ENCODE assay signal across 8 cellular contexts in the genomic region with DNA sequence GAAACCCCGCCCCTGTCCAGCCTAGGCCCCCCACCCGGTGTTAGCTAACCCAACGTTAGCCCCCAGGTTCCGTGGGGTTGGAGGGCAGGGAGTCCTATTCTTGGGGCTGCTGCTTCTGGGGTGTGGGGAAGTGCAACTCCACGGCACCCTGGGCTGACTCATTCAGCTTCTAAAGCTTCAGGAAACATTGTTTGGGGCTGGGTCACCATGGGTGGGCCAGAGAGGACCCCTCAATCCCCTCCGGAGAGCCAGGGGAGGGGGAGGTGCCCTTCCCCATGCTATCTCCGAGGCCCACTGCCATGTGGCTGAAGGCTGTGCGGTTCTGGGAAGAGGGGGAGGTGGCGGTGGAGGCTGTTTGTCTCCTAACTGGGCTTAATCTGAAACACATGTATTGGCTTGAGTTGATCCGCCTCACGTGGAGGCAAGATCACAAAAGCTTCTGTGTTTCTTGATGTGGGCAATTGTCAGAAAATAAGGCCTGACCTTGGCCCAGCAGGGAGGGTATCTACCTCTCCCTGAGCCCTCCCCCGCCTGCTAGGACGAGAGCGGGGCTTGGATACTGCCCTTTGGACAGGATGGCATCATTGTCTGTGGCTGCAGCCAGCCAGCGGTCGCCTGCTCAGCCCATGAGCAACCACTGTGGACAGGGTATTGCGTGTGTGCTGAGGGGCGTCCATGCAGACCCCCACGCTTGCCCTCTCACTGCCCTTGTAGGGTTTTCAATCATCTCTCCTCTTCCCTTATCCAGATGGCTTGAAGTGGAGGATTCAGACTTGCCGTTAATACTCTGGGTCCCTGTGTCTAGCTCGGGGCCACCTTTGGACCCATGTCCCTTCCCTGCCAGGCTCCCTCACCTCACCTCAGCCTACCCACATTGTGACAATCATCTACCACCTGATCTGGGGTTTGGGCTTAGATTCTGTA. TPM values are rescaled to one million over a fixed set of nuclear protein-coding genes. Genes with fewer than 3 reads are reported as not detected.
A peak's percentile ranks its signal among the peaks of the same experiment; 100 is the strongest.
DNase-seq lines count a peak whose midpoint lies in the region; ATAC-seq and TF ChIP-seq lines count a peak whose summit lies in the region.

No MANE protein-coding gene starts in this region.

- H3K36me3 Mint-ChIP-seq in activated CD8-positive, alpha-beta memory T cell treated with anti-CD3 and anti-CD28 coated beads, Interleukin-2, amount 10 ng/mL, durations not matched to agents 7 days and 5 days: no peaks in the 10 kb centered on the region

- H3K9me3 Mint-ChIP-seq in activated CD8-positive, alpha-beta memory T cell treated with anti-CD3 and anti-CD28 coated beads, Interleukin-2, amount 10 ng/mL, durations not matched to agents 7 days and 5 days (ENCODE audit: low read depth): no peaks in the 10 kb centered on the region

- peak overlapping the region; percentile 76 for H3K4me3 ChIP-seq in retinal pigment epithelial cell (ENCODE audit: low read length)

- CTCF ChIA-PET in activated CD8-positive, alpha-beta memory T cell treated with anti-CD3 and anti-CD28 coated beads, Interleukin-2, amount 10 ng/mL, durations not matched to agents 7 days and 5 days (lab: Charles Lee): interaction anchor here (0.9 to 2.3 kb wide), 3 partner anchors 42 to 102 kb away, joined by 3 to 11 read pairs (median 6); no protein-coding TSS in a partner anchor

- no peaks in the 10 kb centered on the region for H3K27me3 Mint-ChIP-seq in activated CD8-positive, alpha-beta memory T cell treated with anti-CD3 and anti-CD28 coated beads, Interleukin-2, amount 10 ng/mL, durations not matched to agents 7 days and 5 days

- peaks cover 27% of the 10 kb centered on the region for H3K4me1 Mint-ChIP-seq in activated CD8-positive, alpha-beta memory T cell treated with anti-CD3 and anti-CD28 coated beads, Interleukin-2, amount 10 ng/mL, durations not matched to agents 7 days and 5 days

- no peak for ATAC-seq in activated CD8-positive, alpha-beta memory T cell treated with anti-CD3 and anti-CD28 coated beads, Interleukin-2, amount 10 ng/mL, durations not matched to agents 7 days and 5 days
- no peak for ATAC-seq in HG03039 (IDR thresholded peaks at IDR 0.05; ENCODE audit: unreplicated experiment)
- ATAC-seq in GM18519 (IDR thresholded peaks at IDR 0.05; ENCODE audit: low FRiP score, unreplicated experiment): no peak

- H3K4me3 Mint-ChIP-seq in activated CD8-positive, alpha-beta memory T cell treated with anti-CD3 and anti-CD28 coated beads, Interleukin-2, amount 10 ng/mL, durations not matched to agents 7 days and 5 days: no peak overlapping the region

- TF ChIP-seq CTCF in retinal pigment epithelial cell (conservative IDR thresholded peaks at IDR 0.05; ENCODE audit: low read depth, low read length): no peak

- peak overlapping the region; percentile 79 for H3K27ac Mint-ChIP-seq in activated CD8-positive, alpha-beta memory T cell treated with anti-CD3 and anti-CD28 coated beads, Interleukin-2, amount 10 ng/mL, durations not matched to agents 7 days and 5 days

- DNase-seq in SIG-M5 treated with dmso at 0.1 percent for 504 hours (lab: John Stamatoyannopoulos, UW; ENCODE audit: unreplicated experiment): peak; percentile 23
- DNase-seq in SIG-M5 (lab: John Stamatoyannopoulos, UW): no peak
- DNase-seq in activated CD8-positive, alpha-beta memory T cell treated with anti-CD3 and anti-CD28 coated beads, Interleukin-2, amount 10 ng/mL, durations not matched to agents 7 days and 5 days: no peak
- peak; percentile 71 for DNase-seq in foreskin melanocyte
- peak; percentile 96 for DNase-seq in retinal pigment epithelial cell (ENCODE audit: low read depth)
- no peak for DNase-seq in activated gamma-delta T cell (lab: John Stamatoyannopoulos, UW)

RNA-seq across cellular contexts. Expression of a gene that starts 1.3 kb away (rescaled TPM):
- 1 to 10 TPM in 1 of 2 experiments, under 1 TPM in 1; 0.93 to 1.1 TPM for total RNA-seq in activated CD8-positive, alpha-beta memory T cell treated with anti-CD3 and anti-CD28 coated beads, Interleukin-2, amount 10 ng/mL, durations not matched to agents 7 days and 5 days

RNA-seq across cellular contexts. Expression of a gene that starts 20.5 kb away (rescaled TPM):
- total RNA-seq in activated CD8-positive, alpha-beta memory T cell treated with anti-CD3 and anti-CD28 coated beads, Interleukin-2, amount 10 ng/mL, durations not matched to agents 7 days and 5 days: under 1 TPM; 0.18 to 0.19 TPM

RNA-seq across cellular contexts. Expression of a gene that starts 38.7 kb away (rescaled TPM):
- 10 to 100 TPM; 28.7 to 32.1 TPM for total RNA-seq in activated CD8-positive, alpha-beta memory T cell treated with anti-CD3 and anti-CD28 coated beads, Interleukin-2, amount 10 ng/mL, durations not matched to agents 7 days and 5 days

RNA-seq across cellular contexts. Expression of a gene that starts 53.0 kb away (rescaled TPM):
- under 1 TPM; 0.20 to 0.28 TPM for total RNA-seq in activated CD8-positive, alpha-beta memory T cell treated with anti-CD3 and anti-CD28 coated beads, Interleukin-2, amount 10 ng/mL, durations not matched to agents 7 days and 5 days

Comparison
In these comparisons a context has a peak if more than half of its experiments do, and no peak if none do; other contexts are left out.
1. DNase-seq: peak in SIG-M5 treated with dmso at 0.1 percent for 504 hours (single experiment), foreskin melanocyte (single experiment) and retinal pigment epithelial cell (single experiment); none in SIG-M5 (single experiment), activated CD8-positive, alpha-beta memory T cell treated with anti-CD3 and anti-CD28 coated beads, Interleukin-2, amount 10 ng/mL, durations not matched to agents 7 days and 5 days (single experiment) and activated gamma-delta T cell (single experiment).